In genomic region chr2:147463881-147464520, GRCh38 we compare ENCODE assay signal across 11 cellular contexts.
DNase-seq lines count a peak whose midpoint lies in the region; ATAC-seq, FAIRE-seq and TF ChIP-seq lines count a peak whose summit lies in the region.
"Had no signal": no experiment of that assay in that cellular context is flagged by ENCODE, and none has a peak within 500 bp of the region (broad histone marks: within the 10 kb centered on the region; RNA-seq: fewer than 3 reads in every experiment).

No MANE protein-coding gene starts in this region.

- ATAC-seq in GM19452 (IDR thresholded peaks at IDR 0.05; ENCODE audit: unreplicated experiment) (peak; percentile 92), HG03039 (IDR thresholded peaks at IDR 0.05; ENCODE audit: unreplicated experiment) (peak; percentile 70), GM12878 (peak; percentile 95)
- no peak for ATAC-seq in activated CD4-positive, CD25-positive, alpha-beta regulatory T cell treated with anti-CD3 and anti-CD28 coated beads, Interleukin-2, amount 50 U/mL, for 24 hours
- ATAC-seq: activated CD8-positive, alpha-beta T cell treated with anti-CD3 and anti-CD28 coated beads for 36 hours had no signal

- in situ Hi-C loops in GM12878 (cut with MboI): no loop called here

- H2AFZ ChIP-seq in GM12878 (ENCODE audit: control insufficient read depth, low read depth, low read length): no peak overlapping the region
- no peak overlapping the region for H2AFZ ChIP-seq in smooth muscle cell (ENCODE audit: low read depth)

- H3K27ac ChIP-seq in 22Rv1 (peak overlapping the region; percentile 54), GM12878 (ENCODE audit: control insufficient read depth, insufficient read depth) (no peak overlapping the region), smooth muscle cell (ENCODE audit: low read depth) (no peak overlapping the region)
- H3K27ac ChIP-seq: A549 had no signal

- FAIRE-seq in GM12878 (lab: Jason Lieb, UNC): no peak
- FAIRE-seq: A549 had no signal

- no peaks in the 10 kb centered on the region for H3K27me3 ChIP-seq in GM12878 (replicated peaks in 1 of 2; ENCODE audit: control insufficient read depth in 2 of 2, insufficient read depth in 2 of 2, low read length in 1 of 2)
- no peaks in the 10 kb centered on the region for H3K27me3 ChIP-seq in smooth muscle cell (ENCODE audit: low read depth)

- CTCF ChIA-PET in GM12878 (lab: Yijun Ruan, JAX): interaction anchor here (0.6 to 1.0 kb wide), 2 partner anchors 353 to 447 kb away, joined by 3 read pairs; no protein-coding TSS in a partner anchor

- POLR2A ChIA-PET in GM12878 (lab: Charles Lee): no interaction called here

- TF ChIP-seq POLR2A in GM12878 (IDR thresholded peaks at IDR 0.05; ENCODE audit: low read depth, low read length): no peak

- BruUV-seq in GM12878 (replicated peaks; lab: Mats Ljungman, UMichigan): no TSS peak

- H3K9ac ChIP-seq in GM12878 (ENCODE audit: control insufficient read depth, insufficient read depth, low read length): no peak overlapping the region
- no peak overlapping the region for H3K9ac ChIP-seq in smooth muscle cell (ENCODE audit: low read depth)

- H3F3A ChIP-seq in smooth muscle cell (ENCODE audit: low read depth): no peaks in the 10 kb centered on the region

- no peak for TF ChIP-seq RAD21 in GM12878 (IDR thresholded peaks at IDR 0.05; ENCODE audit: insufficient read depth, low read depth, low read length)

- DNase-seq in GM12878 (ENCODE audit: low read depth, low spot score) (no peak), smooth muscle cell (lab: John Stamatoyannopoulos, UW; ENCODE audit: unreplicated experiment) (no peak), pons (ENCODE audit: low spot score) (no peak), NCI-H345 treated with DMSO at 0.1 percent for 48 hours (lab: John Stamatoyannopoulos, UW; ENCODE audit: unreplicated experiment) (no peak)
- DNase-seq: activated CD8-positive, alpha-beta T cell treated with anti-CD3 and anti-CD28 coated beads for 36 hours; Right ventricle myocardium superior had no signal

- H3K4me2 ChIP-seq in GM12878 (ENCODE audit: control insufficient read depth, insufficient read depth) (no peak overlapping the region), smooth muscle cell (no peak overlapping the region)
- H3K4me2 ChIP-seq: A549 had no signal

- 0 out of 4 replicates have a peak, but pooled peaks of 1 of the 2 experiments have one; percentile 29 for TF ChIP-seq EP300 in GM12878 (IDR thresholded peaks at IDR 0.05; ENCODE audit: borderline replicate concordance in 1 of 2, control insufficient read depth in 1 of 2, low read depth in 2 of 2, low read length in 2 of 2)

- RAD21 ChIA-PET in GM12878 (lab: Charles Lee; ENCODE audit: unreplicated experiment): no interaction called here

- intact Hi-C loops in GM12878 (cut with micrococcal nuclease; ENCODE audit: unreplicated experiment): no loop called here

- H3K4me1 ChIP-seq in GM12878 (ENCODE audit: control insufficient read depth, insufficient read depth, low read length) (no peaks in the 10 kb centered on the region), smooth muscle cell (ENCODE audit: low read depth) (peaks cover 5% of the 10 kb centered on the region)
- H3K4me1 ChIP-seq: A549 had no signal

- TF ChIP-seq CTCF in 22Rv1 (IDR thresholded peaks at IDR 0.05) (no peak), GM12878 (IDR thresholded peaks at IDR 0.05 in 2 of 3, conservative IDR thresholded peaks at IDR 0.05 in 1 of 3; ENCODE audit: control insufficient read depth in 2 of 3, extremely low read depth in 1 of 3, insufficient read depth in 1 of 3, low read depth in 3 of 3, low read length in 3 of 3) (no peak), smooth muscle cell (IDR thresholded peaks at IDR 0.05; ENCODE audit: borderline replicate concordance, insufficient read depth, poor library complexity, severe bottlenecking) (no peak)

- 41% methylated on average over 8 of the region's 8 CpGs for WGBS in GM12878 (ENCODE audit: insufficient coverage, insufficient replicate concordance, low lambda C conversion rate, missing lambda C conversion rate)
- 86% methylated on average over 8 of the region's 8 CpGs for WGBS in smooth muscle cell (ENCODE audit: low lambda C conversion rate)

- H3K79me2 ChIP-seq in GM12878 (ENCODE audit: control insufficient read depth, insufficient read depth, low read length) (no peaks in the 10 kb centered on the region), smooth muscle cell (ENCODE audit: low read depth) (no peaks in the 10 kb centered on the region)

- H3K36me3 ChIP-seq in GM12878 (ENCODE audit: control insufficient read depth in 2 of 2, insufficient read depth in 2 of 2, low read length in 1 of 2) (no peaks in the 10 kb centered on the region), smooth muscle cell (ENCODE audit: low read depth) (no peaks in the 10 kb centered on the region)

- H3K4me3 ChIP-seq in GM12878 (no peak overlapping the region), smooth muscle cell (no peak overlapping the region)
- H3K4me3 ChIP-seq: A549 had no signal

- no peaks in the 10 kb centered on the region for H3K9me3 ChIP-seq in GM12878 (replicated peaks; ENCODE audit: control insufficient read depth, insufficient read depth, low read length)
- H3K9me3 ChIP-seq in smooth muscle cell (replicated peaks; ENCODE audit: low read depth): no peaks in the 10 kb centered on the region
- H3K9me3 ChIP-seq: A549 had no signal

- SMC1A ChIA-PET in GM12878 (lab: Charles Lee; ENCODE audit: uncharacterized antibody, unreplicated experiment): interaction anchor here (1.4 kb wide), 1 partner anchor 173 kb away, joined by 3 read pairs; no protein-coding TSS in a partner anchor

- H4K20me1 ChIP-seq in GM12878 (ENCODE audit: control insufficient read depth, insufficient read depth) (no peaks in the 10 kb centered on the region), smooth muscle cell (ENCODE audit: low read depth) (no peaks in the 10 kb centered on the region)

TF ChIP-seq in GM12878, 131 proteins besides CTCF, POLR2A, EP300 and RAD21 (continues in another document):
- TF ChIP-seq RUNX3 (IDR thresholded peaks at IDR 0.05; ENCODE audit: low read length) (no peak), IRF4 (IDR thresholded peaks at IDR 0.05; ENCODE audit: low read depth, low read length) (no peak), E2F4 (IDR thresholded peaks at IDR 0.05; ENCODE audit: low read depth, low read length) (no peak), IKZF1 (conservative IDR thresholded peaks at IDR 0.05) (peak; percentile 36), ZNF384 (IDR thresholded peaks at IDR 0.05; ENCODE audit: borderline replicate concordance, low read depth, low read length) (no peak), NR2C1 (IDR thresholded peaks at IDR 0.05) (no peak), SMAD5 (IDR thresholded peaks at IDR 0.05; ENCODE audit: low read depth) (no peak), SPI1 (IDR thresholded peaks at IDR 0.05; ENCODE audit: borderline replicate concordance, insufficient read depth, low read depth, low read length) (peak; percentile 70; the same call in 1 of the 2 replicates), BACH1 (IDR thresholded peaks at IDR 0.05; ENCODE audit: borderline replicate concordance) (no peak), MTA3 (IDR thresholded peaks at IDR 0.05; ENCODE audit: borderline replicate concordance, low read length) (no peak), CREM (IDR thresholded peaks at IDR 0.05; ENCODE audit: low read depth) (no peak), TCF3 (IDR thresholded peaks at IDR 0.05; ENCODE audit: borderline replicate concordance, insufficient read depth, low read depth, low read length) (no peak), TARDBP (IDR thresholded peaks at IDR 0.05; ENCODE audit: borderline replicate concordance) (no peak), IKZF2 (IDR thresholded peaks at IDR 0.05) (peak; percentile 21 to 32; a peak in 2 of 4 replicates)
- TF ChIP-seq, protein P1, sequence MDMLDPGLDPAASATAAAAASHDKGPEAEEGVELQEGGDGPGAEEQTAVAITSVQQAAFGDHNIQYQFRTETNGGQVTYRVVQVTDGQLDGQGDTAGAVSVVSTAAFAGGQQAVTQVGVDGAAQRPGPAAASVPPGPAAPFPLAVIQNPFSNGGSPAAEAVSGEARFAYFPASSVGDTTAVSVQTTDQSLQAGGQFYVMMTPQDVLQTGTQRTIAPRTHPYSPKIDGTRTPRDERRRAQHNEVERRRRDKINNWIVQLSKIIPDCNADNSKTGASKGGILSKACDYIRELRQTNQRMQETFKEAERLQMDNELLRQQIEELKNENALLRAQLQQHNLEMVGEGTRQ (IDR thresholded peaks at IDR 0.05; ENCODE audit: borderline replicate concordance, low read depth, low read length): no peak
- TF ChIP-seq, protein P2, sequence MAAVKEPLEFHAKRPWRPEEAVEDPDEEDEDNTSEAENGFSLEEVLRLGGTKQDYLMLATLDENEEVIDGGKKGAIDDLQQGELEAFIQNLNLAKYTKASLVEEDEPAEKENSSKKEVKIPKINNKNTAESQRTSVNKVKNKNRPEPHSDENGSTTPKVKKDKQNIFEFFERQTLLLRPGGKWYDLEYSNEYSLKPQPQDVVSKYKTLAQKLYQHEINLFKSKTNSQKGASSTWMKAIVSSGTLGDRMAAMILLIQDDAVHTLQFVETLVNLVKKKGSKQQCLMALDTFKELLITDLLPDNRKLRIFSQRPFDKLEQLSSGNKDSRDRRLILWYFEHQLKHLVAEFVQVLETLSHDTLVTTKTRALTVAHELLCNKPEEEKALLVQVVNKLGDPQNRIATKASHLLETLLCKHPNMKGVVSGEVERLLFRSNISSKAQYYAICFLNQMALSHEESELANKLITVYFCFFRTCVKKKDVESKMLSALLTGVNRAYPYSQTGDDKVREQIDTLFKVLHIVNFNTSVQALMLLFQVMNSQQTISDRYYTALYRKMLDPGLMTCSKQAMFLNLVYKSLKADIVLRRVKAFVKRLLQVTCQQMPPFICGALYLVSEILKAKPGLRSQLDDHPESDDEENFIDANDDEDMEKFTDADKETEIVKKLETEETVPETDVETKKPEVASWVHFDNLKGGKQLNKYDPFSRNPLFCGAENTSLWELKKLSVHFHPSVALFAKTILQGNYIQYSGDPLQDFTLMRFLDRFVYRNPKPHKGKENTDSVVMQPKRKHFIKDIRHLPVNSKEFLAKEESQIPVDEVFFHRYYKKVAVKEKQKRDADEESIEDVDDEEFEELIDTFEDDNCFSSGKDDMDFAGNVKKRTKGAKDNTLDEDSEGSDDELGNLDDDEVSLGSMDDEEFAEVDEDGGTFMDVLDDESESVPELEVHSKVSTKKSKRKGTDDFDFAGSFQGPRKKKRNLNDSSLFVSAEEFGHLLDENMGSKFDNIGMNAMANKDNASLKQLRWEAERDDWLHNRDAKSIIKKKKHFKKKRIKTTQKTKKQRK (IDR thresholded peaks at IDR 0.05; ENCODE audit: low read depth, low read length): no peak

Comparison
In these comparisons a context has a peak if more than half of its experiments do, and no peak if none do; other contexts are left out.
1. ATAC-seq: peak in GM19452 (single experiment), HG03039 (single experiment) and GM12878 (single experiment); none in activated CD4-positive, CD25-positive, alpha-beta regulatory T cell treated with anti-CD3 and anti-CD28 coated beads, Interleukin-2, amount 50 U/mL, for 24 hours (0 of 2).